ENCODE assay signal across 2 cellular contexts in the genomic region with DNA sequence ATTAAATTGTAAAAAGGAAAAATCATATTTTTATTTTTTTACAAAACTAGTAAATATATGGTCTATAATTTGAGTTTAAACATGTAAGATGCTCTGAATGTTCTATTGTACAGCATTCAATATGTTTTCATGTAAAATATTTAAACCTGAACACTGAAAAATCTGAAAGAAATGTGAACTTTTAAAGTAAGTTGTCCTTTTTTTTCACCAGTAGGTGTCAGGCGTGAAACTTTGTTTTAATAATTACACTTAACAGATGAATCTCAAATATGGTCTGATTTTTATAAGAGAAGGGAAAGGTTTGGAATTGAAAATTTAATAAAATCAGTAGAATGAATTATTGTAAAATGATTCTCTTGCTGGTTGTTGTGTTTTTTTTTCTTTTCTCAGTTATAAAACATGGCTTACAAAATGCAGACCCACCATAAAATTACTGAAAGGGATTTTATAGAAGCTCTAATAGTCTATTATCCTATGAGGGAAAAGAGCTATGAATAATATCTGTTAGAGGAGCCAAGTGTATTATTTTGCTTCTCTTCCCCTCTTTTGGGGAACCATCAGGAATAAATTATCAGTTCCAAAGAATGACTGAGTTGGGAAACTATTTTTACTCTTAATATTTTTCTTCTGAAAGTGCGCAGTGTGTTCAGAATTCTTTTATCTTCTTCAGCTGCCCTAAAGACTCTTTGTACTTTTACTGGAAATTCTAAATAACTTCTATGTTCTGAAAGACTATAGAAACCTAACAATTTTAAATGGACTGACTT.
TF ChIP-seq lines count a peak whose summit lies in the region.

No MANE protein-coding gene starts in this region.

TF ChIP-seq in HEK293, 187 proteins besides CTCF, POLR2A, EP300 and RAD21 (continued from another document):
- TF ChIP-seq, protein P1, sequence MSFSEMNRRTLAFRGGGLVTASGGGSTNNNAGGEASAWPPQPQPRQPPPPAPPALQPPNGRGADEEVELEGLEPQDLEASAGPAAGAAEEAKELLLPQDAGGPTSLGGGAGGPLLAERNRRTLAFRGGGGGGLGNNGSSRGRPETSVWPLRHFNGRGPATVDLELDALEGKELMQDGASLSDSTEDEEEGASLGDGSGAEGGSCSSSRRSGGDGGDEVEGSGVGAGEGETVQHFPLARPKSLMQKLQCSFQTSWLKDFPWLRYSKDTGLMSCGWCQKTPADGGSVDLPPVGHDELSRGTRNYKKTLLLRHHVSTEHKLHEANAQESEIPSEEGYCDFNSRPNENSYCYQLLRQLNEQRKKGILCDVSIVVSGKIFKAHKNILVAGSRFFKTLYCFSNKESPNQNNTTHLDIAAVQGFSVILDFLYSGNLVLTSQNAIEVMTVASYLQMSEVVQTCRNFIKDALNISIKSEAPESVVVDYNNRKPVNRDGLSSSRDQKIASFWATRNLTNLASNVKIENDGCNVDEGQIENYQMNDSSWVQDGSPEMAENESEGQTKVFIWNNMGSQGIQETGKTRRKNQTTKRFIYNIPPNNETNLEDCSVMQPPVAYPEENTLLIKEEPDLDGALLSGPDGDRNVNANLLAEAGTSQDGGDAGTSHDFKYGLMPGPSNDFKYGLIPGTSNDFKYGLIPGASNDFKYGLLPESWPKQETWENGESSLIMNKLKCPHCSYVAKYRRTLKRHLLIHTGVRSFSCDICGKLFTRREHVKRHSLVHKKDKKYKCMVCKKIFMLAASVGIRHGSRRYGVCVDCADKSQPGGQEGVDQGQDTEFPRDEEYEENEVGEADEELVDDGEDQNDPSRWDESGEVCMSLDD (tag by site-specific recombination; IDR thresholded peaks at IDR 0.05), result no peak
- TF ChIP-seq SCRT1 (tag by site-specific recombination; IDR thresholded peaks at IDR 0.05; ENCODE audit: borderline replicate concordance) (no peak), ZNF654 (tag by site-specific recombination; IDR thresholded peaks at IDR 0.05; ENCODE audit: low read depth) (peak; percentile 19; the same call in 1 of the 2 replicates), ZNF830 (tag by site-specific recombination; IDR thresholded peaks at IDR 0.05; ENCODE audit: low read depth) (no peak), WT1 (tag by site-specific recombination; IDR thresholded peaks at IDR 0.05) (no peak), KLF8 (tag by site-specific recombination; IDR thresholded peaks at IDR 0.05) (no peak)

TF ChIP-seq in K562, 482 proteins besides CTCF, POLR2A, EP300 and RAD21:
- TF ChIP-seq, protein P2, sequence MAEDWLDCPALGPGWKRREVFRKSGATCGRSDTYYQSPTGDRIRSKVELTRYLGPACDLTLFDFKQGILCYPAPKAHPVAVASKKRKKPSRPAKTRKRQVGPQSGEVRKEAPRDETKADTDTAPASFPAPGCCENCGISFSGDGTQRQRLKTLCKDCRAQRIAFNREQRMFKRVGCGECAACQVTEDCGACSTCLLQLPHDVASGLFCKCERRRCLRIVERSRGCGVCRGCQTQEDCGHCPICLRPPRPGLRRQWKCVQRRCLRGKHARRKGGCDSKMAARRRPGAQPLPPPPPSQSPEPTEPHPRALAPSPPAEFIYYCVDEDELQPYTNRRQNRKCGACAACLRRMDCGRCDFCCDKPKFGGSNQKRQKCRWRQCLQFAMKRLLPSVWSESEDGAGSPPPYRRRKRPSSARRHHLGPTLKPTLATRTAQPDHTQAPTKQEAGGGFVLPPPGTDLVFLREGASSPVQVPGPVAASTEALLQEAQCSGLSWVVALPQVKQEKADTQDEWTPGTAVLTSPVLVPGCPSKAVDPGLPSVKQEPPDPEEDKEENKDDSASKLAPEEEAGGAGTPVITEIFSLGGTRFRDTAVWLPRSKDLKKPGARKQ (CRISPR knock-in tag; IDR thresholded peaks at IDR 0.05), result no peak
- TF ChIP-seq ZNF785 (CRISPR knock-in tag; IDR thresholded peaks at IDR 0.05) (no peak), JUNB (CRISPR knock-in tag; conservative IDR thresholded peaks at IDR 0.05) (no peak), JUN (IDR thresholded peaks at IDR 0.05; ENCODE audit: borderline replicate concordance, low read depth, low read length) (no peak), JUN (CRISPR knock-in tag; IDR thresholded peaks at IDR 0.05; ENCODE audit: borderline replicate concordance) (no peak), POLR2AphosphoS5 (IDR thresholded peaks at IDR 0.05; ENCODE audit: control insufficient read depth, insufficient read depth, low read depth, low read length) (no peak), ZNF436 (CRISPR knock-in tag; IDR thresholded peaks at IDR 0.05) (no peak), HEY1 (CRISPR knock-in tag; IDR thresholded peaks at IDR 0.05; ENCODE audit: borderline replicate concordance) (no peak), NR2C1 (IDR thresholded peaks at IDR 0.05) (no peak), NR2C1 (tag; IDR thresholded peaks at IDR 0.05) (no peak), STAT5B (CRISPR knock-in tag; IDR thresholded peaks at IDR 0.05) (no peak), POLR2H (tag; IDR thresholded peaks at IDR 0.05; ENCODE audit: low read depth) (no peak), ZNF212 (CRISPR knock-in tag; IDR thresholded peaks at IDR 0.05) (no peak), ADNP (tag; IDR thresholded peaks at IDR 0.05) (no peak), KDM5B (IDR thresholded peaks at IDR 0.05; ENCODE audit: insufficient replicate concordance, low read depth, low read length) (no peak), XRCC5 (IDR thresholded peaks at IDR 0.05; ENCODE audit: low read depth, low read length) (no peak), FUS (optimal IDR thresholded peaks at IDR 0.05; ENCODE audit: low read depth, low read length) (no peak)
- TF ChIP-seq, protein P3, sequence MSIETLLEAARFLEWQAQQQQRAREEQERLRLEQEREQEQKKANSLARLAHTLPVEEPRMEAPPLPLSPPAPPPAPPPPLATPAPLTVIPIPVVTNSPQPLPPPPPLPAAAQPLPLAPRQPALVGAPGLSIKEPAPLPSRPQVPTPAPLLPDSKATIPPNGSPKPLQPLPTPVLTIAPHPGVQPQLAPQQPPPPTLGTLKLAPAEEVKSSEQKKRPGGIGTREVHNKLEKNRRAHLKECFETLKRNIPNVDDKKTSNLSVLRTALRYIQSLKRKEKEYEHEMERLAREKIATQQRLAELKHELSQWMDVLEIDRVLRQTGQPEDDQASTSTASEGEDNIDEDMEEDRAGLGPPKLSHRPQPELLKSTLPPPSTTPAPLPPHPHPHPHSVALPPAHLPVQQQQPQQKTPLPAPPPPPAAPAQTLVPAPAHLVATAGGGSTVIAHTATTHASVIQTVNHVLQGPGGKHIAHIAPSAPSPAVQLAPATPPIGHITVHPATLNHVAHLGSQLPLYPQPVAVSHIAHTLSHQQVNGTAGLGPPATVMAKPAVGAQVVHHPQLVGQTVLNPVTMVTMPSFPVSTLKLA (conservative IDR thresholded peaks at IDR 0.05), result no peak
- TF ChIP-seq, protein P4, sequence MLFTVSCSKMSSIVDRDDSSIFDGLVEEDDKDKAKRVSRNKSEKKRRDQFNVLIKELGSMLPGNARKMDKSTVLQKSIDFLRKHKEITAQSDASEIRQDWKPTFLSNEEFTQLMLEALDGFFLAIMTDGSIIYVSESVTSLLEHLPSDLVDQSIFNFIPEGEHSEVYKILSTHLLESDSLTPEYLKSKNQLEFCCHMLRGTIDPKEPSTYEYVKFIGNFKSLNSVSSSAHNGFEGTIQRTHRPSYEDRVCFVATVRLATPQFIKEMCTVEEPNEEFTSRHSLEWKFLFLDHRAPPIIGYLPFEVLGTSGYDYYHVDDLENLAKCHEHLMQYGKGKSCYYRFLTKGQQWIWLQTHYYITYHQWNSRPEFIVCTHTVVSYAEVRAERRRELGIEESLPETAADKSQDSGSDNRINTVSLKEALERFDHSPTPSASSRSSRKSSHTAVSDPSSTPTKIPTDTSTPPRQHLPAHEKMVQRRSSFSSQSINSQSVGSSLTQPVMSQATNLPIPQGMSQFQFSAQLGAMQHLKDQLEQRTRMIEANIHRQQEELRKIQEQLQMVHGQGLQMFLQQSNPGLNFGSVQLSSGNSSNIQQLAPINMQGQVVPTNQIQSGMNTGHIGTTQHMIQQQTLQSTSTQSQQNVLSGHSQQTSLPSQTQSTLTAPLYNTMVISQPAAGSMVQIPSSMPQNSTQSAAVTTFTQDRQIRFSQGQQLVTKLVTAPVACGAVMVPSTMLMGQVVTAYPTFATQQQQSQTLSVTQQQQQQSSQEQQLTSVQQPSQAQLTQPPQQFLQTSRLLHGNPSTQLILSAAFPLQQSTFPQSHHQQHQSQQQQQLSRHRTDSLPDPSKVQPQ (CRISPR knock-in tag; IDR thresholded peaks at IDR 0.05; ENCODE audit: borderline replicate concordance), result no peak
- TF ChIP-seq, protein P5, sequence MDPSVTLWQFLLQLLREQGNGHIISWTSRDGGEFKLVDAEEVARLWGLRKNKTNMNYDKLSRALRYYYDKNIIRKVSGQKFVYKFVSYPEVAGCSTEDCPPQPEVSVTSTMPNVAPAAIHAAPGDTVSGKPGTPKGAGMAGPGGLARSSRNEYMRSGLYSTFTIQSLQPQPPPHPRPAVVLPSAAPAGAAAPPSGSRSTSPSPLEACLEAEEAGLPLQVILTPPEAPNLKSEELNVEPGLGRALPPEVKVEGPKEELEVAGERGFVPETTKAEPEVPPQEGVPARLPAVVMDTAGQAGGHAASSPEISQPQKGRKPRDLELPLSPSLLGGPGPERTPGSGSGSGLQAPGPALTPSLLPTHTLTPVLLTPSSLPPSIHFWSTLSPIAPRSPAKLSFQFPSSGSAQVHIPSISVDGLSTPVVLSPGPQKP (CRISPR knock-in tag; IDR thresholded peaks at IDR 0.05), result no peak
